ENCODE assay signal across 15 cellular contexts in the genomic region with DNA sequence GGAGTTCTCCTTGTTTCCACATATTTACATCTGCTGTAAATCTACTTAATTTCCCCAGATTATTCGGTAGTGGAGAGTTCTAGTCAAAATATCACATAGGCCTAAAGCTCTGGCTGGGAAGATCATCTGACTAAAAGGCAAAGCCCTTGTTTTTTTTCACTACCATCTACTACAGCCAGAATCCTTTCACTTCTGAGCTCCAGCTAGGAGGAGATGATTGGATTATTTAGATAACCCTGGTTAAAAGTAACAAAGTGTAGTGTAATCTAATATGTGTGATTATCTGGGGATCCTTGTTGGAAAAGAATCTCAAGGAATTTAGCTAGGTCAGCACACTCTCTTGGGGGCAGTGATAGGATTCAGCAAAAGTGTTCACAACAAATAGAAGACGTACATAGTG.
DNase-seq lines count a peak whose midpoint lies in the region; ATAC-seq and TF ChIP-seq lines count a peak whose summit lies in the region.
"Had no signal": no experiment of that assay in that cellular context is flagged by ENCODE, and none has a peak within 500 bp of the region (broad histone marks: within the 10 kb centered on the region; RNA-seq: fewer than 3 reads in every experiment).

No MANE protein-coding gene starts in this region.

- H3K4me3 ChIP-seq in esophagus muscularis mucosa, result no peak overlapping the region
- no peak overlapping the region for H3K4me3 ChIP-seq in muscle layer of duodenum (ENCODE audit: low read depth in 1 of 2, low read length in 2 of 2)
- no peak overlapping the region for H3K4me3 ChIP-seq in uterus
- H3K4me3 ChIP-seq in right lobe of liver, result no peak overlapping the region
- no peak overlapping the region for H3K4me3 ChIP-seq in gastrocnemius medialis
- H3K4me3 ChIP-seq: BLaER1 treated with 17β-estradiol and CSF1 and Interleukin-3, amounts not matched to agents 10 nM and 100 nM had no signal

- peak overlapping the region; percentile 39 to 77 (median 64) for H3K27ac ChIP-seq in esophagus muscularis mucosa (replicated peaks in 1 of 4)
- peak overlapping the region; percentile 30 for H3K27ac ChIP-seq in muscle layer of duodenum (ENCODE audit: low read length)
- peak overlapping the region; percentile 62 to 73 for H3K27ac ChIP-seq in uterus
- no peak overlapping the region for H3K27ac ChIP-seq in right lobe of liver
- H3K27ac ChIP-seq in gastrocnemius medialis, result peak overlapping the region in 2 of 4 donors; percentile 12 to 33
- H3K27ac ChIP-seq: BLaER1 treated with 17β-estradiol and CSF1 and Interleukin-3, amounts not matched to agents 10 nM and 100 nM had no signal

- no peak for TF ChIP-seq POLR2A in esophagus muscularis mucosa (IDR thresholded peaks at IDR 0.05; ENCODE audit: low read depth)
- TF ChIP-seq POLR2A in uterus (IDR thresholded peaks at IDR 0.05), result no peak
- no peak for TF ChIP-seq POLR2A in right lobe of liver (IDR thresholded peaks at IDR 0.05)
- TF ChIP-seq POLR2A in gastrocnemius medialis (IDR thresholded peaks at IDR 0.05), result no peak

- no peak for TF ChIP-seq EP300 in esophagus muscularis mucosa (IDR thresholded peaks at IDR 0.05)

- H3K4me3 Mint-ChIP-seq in activated naive CD8-positive, alpha-beta T cell treated with anti-CD3 and anti-CD28 coated beads, Interleukin-2, amount 50 U/mL, for 24 hours, result no peak overlapping the region
- H3K4me3 Mint-ChIP-seq: activated naive CD8-positive, alpha-beta T cell treated with anti-CD3 and anti-CD28 coated beads, Interleukin-2, amount 10 ng/mL, durations not matched to agents 7 days and 5 days; activated T-cell treated with anti-CD3 and anti-CD28 coated beads, Interleukin-2, amount 50 U/mL, for 4 hours had no signal

- H3K36me3 ChIP-seq in esophagus muscularis mucosa, result no peaks in the 10 kb centered on the region
- no peaks in the 10 kb centered on the region for H3K36me3 ChIP-seq in muscle layer of duodenum (ENCODE audit: control insufficient read depth in 1 of 2, insufficient read depth in 2 of 2, low read length in 2 of 2)
- no peaks in the 10 kb centered on the region for H3K36me3 ChIP-seq in uterus
- no peaks in the 10 kb centered on the region for H3K36me3 ChIP-seq in right lobe of liver
- H3K36me3 ChIP-seq in gastrocnemius medialis, result no peaks in the 10 kb centered on the region
- H3K36me3 ChIP-seq: BLaER1 treated with 17β-estradiol and CSF1 and Interleukin-3, amounts not matched to agents 10 nM and 100 nM had no signal

- H3K4me1 Mint-ChIP-seq in activated naive CD8-positive, alpha-beta T cell treated with anti-CD3 and anti-CD28 coated beads, Interleukin-2, amount 50 U/mL, for 24 hours, result peaks cover 5% of the 10 kb centered on the region
- H3K4me1 Mint-ChIP-seq: activated naive CD8-positive, alpha-beta T cell treated with anti-CD3 and anti-CD28 coated beads, Interleukin-2, amount 10 ng/mL, durations not matched to agents 7 days and 5 days had no signal

- intact Hi-C loops in esophagus muscularis mucosa (cut with DNase I), result no loop called here
- intact Hi-C loops in uterus (cut with DNase I; ENCODE audit: low total_unique reads), result no loop called here
- intact Hi-C loops in right lobe of liver (cut with DNase I), result no loop called here
- intact Hi-C loops in gastrocnemius medialis (cut with DNase I; ENCODE audit: low total_unique reads), result no loop called here

- peaks cover 4% of the 10 kb centered on the region for H3K9me3 Mint-ChIP-seq in activated naive CD8-positive, alpha-beta T cell treated with anti-CD3 and anti-CD28 coated beads, Interleukin-2, amount 50 U/mL, for 24 hours
- H3K9me3 Mint-ChIP-seq: activated naive CD8-positive, alpha-beta T cell treated with anti-CD3 and anti-CD28 coated beads, Interleukin-2, amount 10 ng/mL, durations not matched to agents 7 days and 5 days; activated T-cell treated with anti-CD3 and anti-CD28 coated beads, Interleukin-2, amount 50 U/mL, for 4 hours had no signal

- in situ Hi-C loops in gastrocnemius medialis (cut with MboI; ENCODE audit: low sequenced_read_pairs in 4 of 4), result no loop called here

- no peak for TF ChIP-seq CTCF in esophagus muscularis mucosa (IDR thresholded peaks at IDR 0.05)
- no peak for TF ChIP-seq CTCF in uterus (IDR thresholded peaks at IDR 0.05)
- no peak for TF ChIP-seq CTCF in right lobe of liver (IDR thresholded peaks at IDR 0.05)
- TF ChIP-seq CTCF in gastrocnemius medialis (IDR thresholded peaks at IDR 0.05 in 4 of 5, conservative IDR thresholded peaks at IDR 0.05 in 1 of 5), result no peak

- ATAC-seq in activated naive CD8-positive, alpha-beta T cell treated with anti-CD3 and anti-CD28 coated beads, Interleukin-2, amount 50 U/mL, for 24 hours, result no peak
- ATAC-seq in right lobe of liver (no peak), gastrocnemius medialis (no peak)
- ATAC-seq: activated T-cell treated with anti-CD3 and anti-CD28 coated beads, Interleukin-2, amount 50 U/mL, for 4 hours had no signal

- no peaks in the 10 kb centered on the region for H3K9me3 ChIP-seq in esophagus muscularis mucosa
- H3K9me3 ChIP-seq in muscle layer of duodenum (ENCODE audit: control insufficient read depth in 1 of 2, low read length in 2 of 2), result no peaks in the 10 kb centered on the region
- no peaks in the 10 kb centered on the region for H3K9me3 ChIP-seq in uterus
- H3K9me3 ChIP-seq in right lobe of liver, result no peaks in the 10 kb centered on the region
- H3K9me3 ChIP-seq in gastrocnemius medialis, result no peaks in the 10 kb centered on the region
- H3K9me3 ChIP-seq: BLaER1 treated with 17β-estradiol and CSF1 and Interleukin-3, amounts not matched to agents 10 nM and 100 nM had no signal

- peak; percentile 92 for DNase-seq in NCI-H82 treated with DMSO at 0.1 percent for 48 hours (lab: John Stamatoyannopoulos, UW; ENCODE audit: unreplicated experiment)
- no peak for DNase-seq in esophagus muscularis mucosa (ENCODE audit: extremely low spot score)
- DNase-seq in uterus, result no peak
- no peak for DNase-seq in activated naive CD8-positive, alpha-beta T cell treated with anti-CD3 and anti-CD28 coated beads, Interleukin-2, amount 50 U/mL, for 24 hours
- no peak for DNase-seq in right lobe of liver
- DNase-seq in gastrocnemius medialis, result no peak
- DNase-seq: activated naive CD8-positive, alpha-beta T cell treated with anti-CD3 and anti-CD28 coated beads, Interleukin-2, amount 10 ng/mL, durations not matched to agents 7 days and 5 days; activated T-cell treated with anti-CD3 and anti-CD28 coated beads, Interleukin-2, amount 50 U/mL, for 4 hours; cerebellar nuclear complex; NCI-H187; NCI-H510A; OCI-M1 had no signal

- WGBS in esophagus muscularis mucosa, result 56% methylated on average over 2 of the region's 2 CpGs
- WGBS in right lobe of liver (ENCODE audit: insufficient coverage, low coverage, low lambda C conversion rate, missing lambda C conversion rate), result 26% methylated on average over 2 of the region's 2 CpGs

- H3K27ac Mint-ChIP-seq in activated naive CD8-positive, alpha-beta T cell treated with anti-CD3 and anti-CD28 coated beads, Interleukin-2, amount 50 U/mL, for 24 hours, result no peak overlapping the region
- H3K27ac Mint-ChIP-seq: activated naive CD8-positive, alpha-beta T cell treated with anti-CD3 and anti-CD28 coated beads, Interleukin-2, amount 10 ng/mL, durations not matched to agents 7 days and 5 days; progenitor cell of endocrine pancreas had no signal

- peaks cover 13 to 25% (median 21%) of the 10 kb centered on the region in 4 donors for H3K4me1 ChIP-seq in esophagus muscularis mucosa
- H3K4me1 ChIP-seq in muscle layer of duodenum (ENCODE audit: control insufficient read depth in 1 of 2, insufficient read depth in 2 of 2, low read length in 2 of 2), result peaks cover 0 to 13% of the 10 kb centered on the region in 2 donors
- peaks cover 5% of the 10 kb centered on the region in 2 donors for H3K4me1 ChIP-seq in uterus
- no peaks in the 10 kb centered on the region for H3K4me1 ChIP-seq in right lobe of liver
- H3K4me1 ChIP-seq in gastrocnemius medialis, result peaks cover 18 to 19% of the 10 kb centered on the region in 2 donors
- H3K4me1 ChIP-seq: BLaER1 treated with 17β-estradiol and CSF1 and Interleukin-3, amounts not matched to agents 10 nM and 100 nM had no signal

- H3K27me3 Mint-ChIP-seq in activated naive CD8-positive, alpha-beta T cell treated with anti-CD3 and anti-CD28 coated beads, Interleukin-2, amount 50 U/mL, for 24 hours, result no peaks in the 10 kb centered on the region
- H3K27me3 Mint-ChIP-seq: activated naive CD8-positive, alpha-beta T cell treated with anti-CD3 and anti-CD28 coated beads, Interleukin-2, amount 10 ng/mL, durations not matched to agents 7 days and 5 days; progenitor cell of endocrine pancreas had no signal

- no peaks in the 10 kb centered on the region for H3K27me3 ChIP-seq in esophagus muscularis mucosa
- no peaks in the 10 kb centered on the region for H3K27me3 ChIP-seq in muscle layer of duodenum (ENCODE audit: low read depth, low read length)
- no peaks in the 10 kb centered on the region for H3K27me3 ChIP-seq in uterus
- H3K27me3 ChIP-seq in right lobe of liver, result no peaks in the 10 kb centered on the region
- H3K27me3 ChIP-seq in gastrocnemius medialis, result no peaks in the 10 kb centered on the region
- H3K27me3 ChIP-seq: BLaER1 treated with 17β-estradiol and CSF1 and Interleukin-3, amounts not matched to agents 10 nM and 100 nM had no signal

- H3K36me3 Mint-ChIP-seq in activated naive CD8-positive, alpha-beta T cell treated with anti-CD3 and anti-CD28 coated beads, Interleukin-2, amount 50 U/mL, for 24 hours (ENCODE audit: low read depth), result no peaks in the 10 kb centered on the region
- H3K36me3 Mint-ChIP-seq: activated naive CD8-positive, alpha-beta T cell treated with anti-CD3 and anti-CD28 coated beads, Interleukin-2, amount 10 ng/mL, durations not matched to agents 7 days and 5 days had no signal

Comparison
In these comparisons a context has a peak if more than half of its experiments do, and no peak if none do; other contexts are left out.
1. H3K27ac ChIP-seq: peak in esophagus muscularis mucosa (4 of 4), muscle layer of duodenum (single experiment) and uterus (2 of 2); none in right lobe of liver (0 of 3).